In the genomic region with DNA sequence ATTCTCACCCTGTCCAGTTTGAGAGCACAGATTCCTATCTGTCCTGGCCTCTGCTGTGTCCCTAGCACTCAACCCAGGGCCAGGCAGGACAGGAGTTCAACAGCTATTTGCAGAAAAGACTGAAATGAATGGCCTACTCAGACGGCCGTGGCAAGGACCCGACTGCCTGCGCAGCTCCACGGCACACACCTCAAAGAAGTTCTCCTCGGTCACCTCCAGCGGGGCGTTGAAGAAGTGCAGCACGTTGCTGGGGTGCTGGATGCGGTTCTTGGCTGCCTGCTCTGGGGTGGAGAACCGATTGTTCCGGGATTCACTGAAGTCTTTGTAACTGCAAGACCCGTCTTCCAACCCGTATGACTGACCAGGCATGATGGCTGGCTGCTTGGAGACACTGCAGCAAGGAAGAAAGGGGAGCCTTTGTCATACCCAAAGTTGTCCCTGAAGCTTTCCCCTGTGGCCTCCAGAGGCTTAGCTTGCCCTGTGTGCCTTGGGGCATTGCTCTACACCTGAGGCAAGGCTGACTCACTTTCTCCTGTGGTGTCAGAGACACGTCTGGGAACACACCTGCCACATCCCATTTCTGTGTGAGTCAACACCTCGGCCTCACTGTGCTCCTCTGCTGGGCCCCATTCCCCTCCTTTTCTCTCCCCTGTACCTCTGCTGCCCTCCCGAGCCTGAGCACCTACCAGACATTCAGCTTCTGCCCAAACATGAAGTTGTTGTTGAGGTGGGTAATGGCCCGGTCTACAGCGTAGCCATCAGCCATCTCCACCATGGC, we compare ENCODE assay signal across 1 cellular context.
TF ChIP-seq lines count a peak whose summit lies in the region.

No MANE protein-coding gene starts in this region.

TF ChIP-seq in GM12878, 131 proteins besides CTCF, POLR2A, EP300 and RAD21:
- TF ChIP-seq POLR2AphosphoS5 (IDR thresholded peaks at IDR 0.05; ENCODE audit: low read length) (peak; percentile 77), POLR2AphosphoS2 (IDR thresholded peaks at IDR 0.05; ENCODE audit: low read depth, low read length) (peak; percentile 30; the same call in 1 of the 2 replicates), FOXM1 (IDR thresholded peaks at IDR 0.05; ENCODE audit: low read depth, low read length) (no peak)
